Comparison of ENCODE assay signal across 15 cellular contexts in the genomic region with DNA sequence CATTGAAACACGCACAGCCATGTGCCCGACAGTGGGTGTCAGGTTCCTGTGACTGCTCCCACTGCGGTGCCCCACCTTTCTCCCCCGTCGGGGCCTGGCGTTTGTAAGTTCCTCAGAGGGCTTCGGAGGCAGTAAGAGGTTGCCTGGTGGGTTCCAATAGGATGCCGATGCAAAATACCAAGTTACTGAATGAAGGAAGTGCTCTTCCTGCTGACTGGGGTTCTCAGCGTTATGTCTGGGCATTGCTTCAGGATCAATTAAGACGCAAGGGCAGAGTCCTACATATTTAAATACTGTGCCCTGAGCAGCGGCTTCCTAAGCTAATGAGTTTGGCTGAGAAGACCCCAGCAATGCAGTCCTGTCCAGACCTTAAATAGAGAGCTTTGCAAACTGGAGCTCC. TPM values are rescaled to one million over a fixed set of nuclear protein-coding genes. Genes with fewer than 3 reads are reported as not detected.
DNase-seq lines count a peak whose midpoint lies in the region; ATAC-seq and TF ChIP-seq lines count a peak whose summit lies in the region.
"Had no signal": no experiment of that assay in that cellular context is flagged by ENCODE, and none has a peak within 500 bp of the region (broad histone marks: within the 10 kb centered on the region; RNA-seq: fewer than 3 reads in every experiment).

No MANE protein-coding gene starts in this region.

- DNase-seq in GM23338 (ENCODE audit: low spot score): peak; percentile 51
- no peak for DNase-seq in WTC11 (ENCODE audit: low spot score)
- peak in 1 of 3 donors; percentile 14 for DNase-seq in mucosa of descending colon
- no peak for DNase-seq in globus pallidus (ENCODE audit: low spot score)
- DNase-seq in stimulated activated CD4-positive, alpha-beta T cell treated with anti-CD3 and anti-CD28 coated beads, Interleukin-12 subunit alpha, Interleukin-12 subunit beta, amount 100 ng/mL, for 4 hours: no peak
- DNase-seq: ACHN; BE2C; C1 segment of cervical spinal cord; Caco-2; CD4-positive, CD25-positive, alpha-beta regulatory T cell; DMS79; GDM1; HCEC 1CT had no signal

- no peak overlapping the region for H3K4me3 Mint-ChIP-seq in GM23338
- no peak overlapping the region for H3K4me3 Mint-ChIP-seq in WTC11
- H3K4me3 Mint-ChIP-seq: CD4-positive, CD25-positive, alpha-beta regulatory T cell had no signal

- H3K27ac Mint-ChIP-seq in GM23338 (no peak overlapping the region), WTC11 (no peak overlapping the region)
- H3K27ac Mint-ChIP-seq: CD4-positive, CD25-positive, alpha-beta regulatory T cell had no signal

- no peaks in the 10 kb centered on the region for H3K9me3 ChIP-seq in mucosa of descending colon
- H3K9me3 ChIP-seq: BE2C, Caco-2 had no signal

- POLR2A ChIA-PET in WTC11 (lab: Charles Lee): no interaction called here

- no peaks in the 10 kb centered on the region for H4K20me1 ChIP-seq in GM23338 (replicated peaks; ENCODE audit: insufficient read depth)

- TF ChIP-seq CTCF in GM23338 (conservative IDR thresholded peaks at IDR 0.05; ENCODE audit: low read depth in 2 of 2) (no peak), WTC11 (IDR thresholded peaks at IDR 0.05) (no peak), mucosa of descending colon (IDR thresholded peaks at IDR 0.05) (no peak)

- H3K4me1 ChIP-seq in GM23338 (ENCODE audit: insufficient read depth) (peaks cover 11% of the 10 kb centered on the region; the same call in 1 of the 2 replicates), mucosa of descending colon (ENCODE audit: low read depth) (no peaks in the 10 kb centered on the region)
- H3K4me1 ChIP-seq: BE2C, Caco-2 had no signal

- intact Hi-C loops in mucosa of descending colon (cut with DNase I, micrococcal nuclease): no loop called here

- CTCF ChIA-PET in WTC11 (lab: Charles Lee): interaction anchor here (0.7 to 1.2 kb wide), 4 partner anchors 11 to 477 kb away, joined by 3 to 6 read pairs (median 4); a partner anchor contains a TSS

- H3K9me3 Mint-ChIP-seq in GM23338 (no peaks in the 10 kb centered on the region; the same call in 2 of the 3 replicates), WTC11 (no peaks in the 10 kb centered on the region)

- peak overlapping the region; percentile 80 for H2AFZ ChIP-seq in GM23338

- no peaks in the 10 kb centered on the region; the same call in 2 of the 3 replicates for H3K36me3 Mint-ChIP-seq in GM23338 (ENCODE audit: low read depth)
- H3K36me3 Mint-ChIP-seq in WTC11: no peaks in the 10 kb centered on the region
- H3K36me3 Mint-ChIP-seq: CD4-positive, CD25-positive, alpha-beta regulatory T cell had no signal

- peak; percentile 66 for ATAC-seq in GM23338
- peak; percentile 50 for ATAC-seq in WTC11
- peak; percentile 24 for ATAC-seq in mucosa of descending colon
- no peak for ATAC-seq in HG02623 (IDR thresholded peaks at IDR 0.05; ENCODE audit: unreplicated experiment)

- H3F3A ChIP-seq in GM23338 (replicated peaks; ENCODE audit: low read depth): no peaks in the 10 kb centered on the region

- H3K4me2 ChIP-seq in GM23338: peak overlapping the region; percentile 28

- H3K4me3 ChIP-seq in GM23338: no peak overlapping the region
- no peak overlapping the region for H3K4me3 ChIP-seq in mucosa of descending colon

- no peaks in the 10 kb centered on the region for H3K9me2 ChIP-seq in GM23338 (ENCODE audit: insufficient read depth)

- H3K27me3 Mint-ChIP-seq in GM23338 (ENCODE audit: insufficient read depth, low read depth, poor library complexity): peaks cover 15% of the 10 kb centered on the region
- H3K27me3 Mint-ChIP-seq in WTC11 (ENCODE audit: low read depth): peaks cover 7% of the 10 kb centered on the region

- H3K4me1 Mint-ChIP-seq in GM23338 (peaks cover 15% of the 10 kb centered on the region), WTC11 (peaks cover 20% of the 10 kb centered on the region)

- no peak overlapping the region for H3K27ac ChIP-seq in GM23338 (ENCODE audit: low read depth)
- H3K27ac ChIP-seq: HL-60 had no signal

- H3K27me3 ChIP-seq in GM23338 (ENCODE audit: insufficient read depth): no peaks in the 10 kb centered on the region
- H3K27me3 ChIP-seq: BE2C had no signal

- no peaks in the 10 kb centered on the region for H3K36me3 ChIP-seq in GM23338 (ENCODE audit: insufficient read depth)
- H3K36me3 ChIP-seq in mucosa of descending colon (ENCODE audit: low read depth): no peaks in the 10 kb centered on the region
- H3K36me3 ChIP-seq: BE2C had no signal

- H3K79me2 ChIP-seq in GM23338 (replicated peaks; ENCODE audit: insufficient read depth): no peaks in the 10 kb centered on the region

TF ChIP-seq in GM23338, 12 proteins besides CTCF, POLR2A, EP300 and RAD21:
- TF ChIP-seq ZNF331 (CRISPR knock-in tag; IDR thresholded peaks at IDR 0.05; ENCODE audit: low read depth) (no peak), POLR2AphosphoS5 (IDR thresholded peaks at IDR 0.05; ENCODE audit: low read depth) (no peak)

TF ChIP-seq in WTC11, 78 proteins besides CTCF, POLR2A, EP300 and RAD21 (continues in another document):
- TF ChIP-seq SP1 (CRISPR knock-in tag; conservative IDR thresholded peaks at IDR 0.05) (no peak), ZNF396 (CRISPR knock-in tag; IDR thresholded peaks at IDR 0.05; ENCODE audit: borderline replicate concordance) (no peak), TEAD1 (CRISPR knock-in tag; IDR thresholded peaks at IDR 0.05) (no peak), ZBTB21 (CRISPR knock-in tag; IDR thresholded peaks at IDR 0.05; ENCODE audit: borderline replicate concordance) (no peak), TP53 (CRISPR knock-in tag; IDR thresholded peaks at IDR 0.05) (no peak), GTF2I (CRISPR knock-in tag; conservative IDR thresholded peaks at IDR 0.05) (no peak), ZNF423 (CRISPR knock-in tag; IDR thresholded peaks at IDR 0.05) (no peak)
- TF ChIP-seq, protein P1, sequence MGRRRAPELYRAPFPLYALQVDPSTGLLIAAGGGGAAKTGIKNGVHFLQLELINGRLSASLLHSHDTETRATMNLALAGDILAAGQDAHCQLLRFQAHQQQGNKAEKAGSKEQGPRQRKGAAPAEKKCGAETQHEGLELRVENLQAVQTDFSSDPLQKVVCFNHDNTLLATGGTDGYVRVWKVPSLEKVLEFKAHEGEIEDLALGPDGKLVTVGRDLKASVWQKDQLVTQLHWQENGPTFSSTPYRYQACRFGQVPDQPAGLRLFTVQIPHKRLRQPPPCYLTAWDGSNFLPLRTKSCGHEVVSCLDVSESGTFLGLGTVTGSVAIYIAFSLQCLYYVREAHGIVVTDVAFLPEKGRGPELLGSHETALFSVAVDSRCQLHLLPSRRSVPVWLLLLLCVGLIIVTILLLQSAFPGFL (CRISPR knock-in tag; IDR thresholded peaks at IDR 0.05; ENCODE audit: borderline replicate concordance): no peak
- TF ChIP-seq, protein P2, sequence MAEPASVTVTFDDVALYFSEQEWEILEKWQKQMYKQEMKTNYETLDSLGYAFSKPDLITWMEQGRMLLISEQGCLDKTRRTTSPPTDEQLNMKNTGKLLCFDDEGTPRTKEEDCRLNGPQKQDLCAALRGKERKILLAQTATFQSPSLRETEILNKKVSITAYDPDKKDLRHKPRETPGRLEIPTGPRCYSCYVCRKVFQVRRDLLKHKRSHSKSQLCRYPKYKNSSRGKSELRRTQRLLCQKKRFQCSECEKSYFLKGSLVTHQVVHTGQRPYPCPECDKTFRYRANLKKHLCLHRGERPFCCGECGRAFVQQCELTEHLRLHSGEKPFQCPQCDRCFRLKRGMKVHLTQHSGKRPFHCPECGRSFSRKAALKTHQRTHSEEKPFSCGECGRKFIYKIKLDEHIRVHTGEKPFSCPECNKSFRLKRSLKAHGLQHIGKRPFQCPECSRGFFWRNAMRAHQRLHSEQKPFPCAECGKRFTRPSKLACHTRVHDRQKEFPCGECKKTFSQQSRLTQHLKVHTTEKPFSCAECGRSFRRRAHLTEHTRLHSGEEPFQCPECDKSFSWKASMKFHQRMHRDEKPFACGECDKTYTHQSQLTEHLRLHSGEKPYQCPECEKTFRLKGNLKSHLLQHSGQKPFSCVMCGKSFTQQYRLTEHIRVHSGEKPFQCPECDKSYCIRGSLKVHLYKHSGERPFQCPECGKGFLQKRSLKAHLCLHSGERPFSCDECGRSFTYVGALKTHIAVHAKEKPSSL (CRISPR knock-in tag; conservative IDR thresholded peaks at IDR 0.05): no peak
- TF ChIP-seq, protein P3, sequence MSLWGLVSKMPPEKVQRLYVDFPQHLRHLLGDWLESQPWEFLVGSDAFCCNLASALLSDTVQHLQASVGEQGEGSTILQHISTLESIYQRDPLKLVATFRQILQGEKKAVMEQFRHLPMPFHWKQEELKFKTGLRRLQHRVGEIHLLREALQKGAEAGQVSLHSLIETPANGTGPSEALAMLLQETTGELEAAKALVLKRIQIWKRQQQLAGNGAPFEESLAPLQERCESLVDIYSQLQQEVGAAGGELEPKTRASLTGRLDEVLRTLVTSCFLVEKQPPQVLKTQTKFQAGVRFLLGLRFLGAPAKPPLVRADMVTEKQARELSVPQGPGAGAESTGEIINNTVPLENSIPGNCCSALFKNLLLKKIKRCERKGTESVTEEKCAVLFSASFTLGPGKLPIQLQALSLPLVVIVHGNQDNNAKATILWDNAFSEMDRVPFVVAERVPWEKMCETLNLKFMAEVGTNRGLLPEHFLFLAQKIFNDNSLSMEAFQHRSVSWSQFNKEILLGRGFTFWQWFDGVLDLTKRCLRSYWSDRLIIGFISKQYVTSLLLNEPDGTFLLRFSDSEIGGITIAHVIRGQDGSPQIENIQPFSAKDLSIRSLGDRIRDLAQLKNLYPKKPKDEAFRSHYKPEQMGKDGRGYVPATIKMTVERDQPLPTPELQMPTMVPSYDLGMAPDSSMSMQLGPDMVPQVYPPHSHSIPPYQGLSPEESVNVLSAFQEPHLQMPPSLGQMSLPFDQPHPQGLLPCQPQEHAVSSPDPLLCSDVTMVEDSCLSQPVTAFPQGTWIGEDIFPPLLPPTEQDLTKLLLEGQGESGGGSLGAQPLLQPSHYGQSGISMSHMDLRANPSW (CRISPR knock-in tag; conservative IDR thresholded peaks at IDR 0.05; ENCODE audit: low read depth): no peak

RNA-seq across cellular contexts. Expression of a gene that starts 28.9 kb away (rescaled TPM):
- total RNA-seq in GM23338 (2014; rRNA removed; shearing (Covaris generic)): 67.2 and 69.8 TPM in 2 replicates
- 48.4 and 51.7 TPM in 2 replicates for polyA plus RNA-seq in GM23338 (2016; fragmentation: Nextera tagmentation; extraction: Ambion mirVana)
- total RNA-seq in WTC11 (2021) (91.3 to 102 TPM (median 93.4 TPM) in 3 replicates), mucosa of descending colon (10 to 100 TPM; 71.1 to 89.0 (median 78.9) TPM)

RNA-seq across cellular contexts. Expression of a gene that starts 54.8 kb away (rescaled TPM):
- total RNA-seq in GM23338 (2014; rRNA removed; shearing (Covaris generic)): 115 and 119 TPM in 2 replicates
- polyA plus RNA-seq in GM23338 (2016; fragmentation: Nextera tagmentation; extraction: Ambion mirVana): 519 and 580 TPM in 2 replicates
- total RNA-seq in WTC11 (2021): 86.4 to 116 TPM (median 112 TPM) in 3 replicates
- total RNA-seq in mucosa of descending colon: 100 to 1,000 TPM in 1 of 3 donors, 10 to 100 TPM in 2; 73.4 to 114 (median 82.6) TPM
